ENCODE assay signal across 33 cellular contexts in the genomic region with DNA sequence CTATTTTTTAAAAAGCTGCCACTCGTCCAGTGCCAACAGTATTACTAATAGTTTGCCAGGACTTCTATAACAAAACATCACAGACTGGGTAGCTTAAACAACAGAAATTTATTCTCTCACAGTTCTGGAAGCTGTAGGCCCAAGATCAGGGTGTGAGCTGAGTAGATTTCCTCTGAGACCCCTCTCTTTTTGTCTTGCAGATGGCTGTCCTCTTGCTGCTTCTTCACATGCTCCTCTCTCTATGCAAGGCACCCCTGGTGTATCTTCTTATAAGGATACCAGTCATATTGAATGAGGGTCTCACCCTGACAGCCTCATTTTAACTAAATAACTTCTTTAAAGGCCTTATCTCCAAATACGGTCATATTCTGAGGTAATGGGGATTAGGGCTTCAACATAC.
"Had no signal": no experiment of that assay in that cellular context is flagged by ENCODE, and none has a peak within 500 bp of the region (broad histone marks: within the 10 kb centered on the region; RNA-seq: fewer than 3 reads in every experiment).

No MANE protein-coding gene starts in this region.

- H3K9me3 ChIP-seq: colonic mucosa, esophagus squamous epithelium had no signal

- H3K27ac Mint-ChIP-seq: activated CD4-positive, alpha-beta T cell treated with anti-CD3 and anti-CD28 coated beads, Interleukin-2, amount 10 ng/mL, durations not matched to agents 7 days and 5 days; activated CD8-positive, alpha-beta memory T cell treated with anti-CD3 and anti-CD28 coated beads, Interleukin-2, amount 10 ng/mL, durations not matched to agents 7 days and 5 days; activated CD8-positive, alpha-beta T cell treated with anti-CD3 and anti-CD28 coated beads, Interleukin-2, amount 10 ng/mL, durations not matched to agents 7 days and 5 days; activated naive CD4-positive, alpha-beta T cell treated with anti-CD3 and anti-CD28 coated beads for 36 hours; activated naive CD4-positive, alpha-beta T cell treated with anti-CD3 and anti-CD28 coated beads, Interleukin-2, amount 50 U/mL, for 24 hours; activated naive CD8-positive, alpha-beta T cell treated with anti-CD3 and anti-CD28 coated beads for 36 hours; activated naive CD8-positive, alpha-beta T cell treated with anti-CD3 and anti-CD28 coated beads, Interleukin-2, amount 50 U/mL, for 24 hours; activated T-helper 1 cell treated with anti-CD3 and anti-CD28 coated beads, Interleukin-12 subunit alpha, Interleukin-12 subunit beta, Interleukin-2, Interleukin-4 antibody, amounts not matched to agents 30 ng/mL and 10 ng/mL and 1 ng/mL, durations not matched to agents 14 hours and 24 hours and 36 hours; activated T-helper 2 cell treated with anti-CD3 and anti-CD28 coated beads, Interferon-gamma antibody, Interleukin-2, Interleukin-4, amounts not matched to agents 10 μg/mL and 5 μg/mL and 100 μg/mL, durations not matched to agents 14 hours and 24 hours and 36 hours; brain; T-helper 17 cell; T-helper 2 cell treated with Interferon-gamma antibody and Interleukin-4, amounts not matched to agents 5 μg/mL and 100 μg/mL, for 36 hours had no signal

- H3K27me3 ChIP-seq: ascending aorta, breast epithelium, cardiac muscle cell, colonic mucosa, esophagus squamous epithelium, gastroesophageal sphincter, heart right ventricle had no signal

- DNase-seq: activated CD4-positive, alpha-beta T cell treated with anti-CD3 and anti-CD28 coated beads for 1 hour; activated CD4-positive, alpha-beta T cell treated with anti-CD3 and anti-CD28 coated beads for 4 hours; activated CD4-positive, alpha-beta T cell treated with anti-CD3 and anti-CD28 coated beads, Interleukin-2, amount 10 ng/mL, durations not matched to agents 7 days and 5 days; activated CD4-positive, alpha-beta T cell treated with anti-CD3 and anti-CD28 coated beads, Interleukin-2, amount 50 U/mL, for 48 hours; activated CD8-positive, alpha-beta memory T cell treated with anti-CD3 and anti-CD28 coated beads, Interleukin-2, amount 10 ng/mL, durations not matched to agents 7 days and 5 days; activated CD8-positive, alpha-beta memory T cell treated with anti-CD3 and anti-CD28 coated beads, Interleukin-2, amount 50 U/mL, for 4 hours; activated CD8-positive, alpha-beta T cell treated with anti-CD3 and anti-CD28 coated beads, Interleukin-2, amount 10 ng/mL, durations not matched to agents 7 days and 5 days; activated effector memory CD4-positive, alpha-beta T cell treated with anti-CD3 and anti-CD28 coated beads, Interleukin-2, amount 50 U/mL, for 16 hours; activated naive CD4-positive, alpha-beta T cell treated with anti-CD3 and anti-CD28 coated beads for 36 hours; activated naive CD8-positive, alpha-beta T cell treated with anti-CD3 and anti-CD28 coated beads for 36 hours; activated naive CD8-positive, alpha-beta T cell treated with anti-CD3 and anti-CD28 coated beads, Interleukin-2, amount 50 U/mL, for 24 hours; activated T-cell treated with anti-CD3 and anti-CD28 coated beads, Interleukin-2, amount 50 U/mL, for 1 hour; activated T-cell treated with anti-CD3 and anti-CD28 coated beads, Interleukin-2, amount 50 U/mL, for 48 hours; central memory CD4-positive, alpha-beta T cell; cerebellar nuclear complex; colonic mucosa; effector CD8-positive, alpha-beta T cell; esophagus squamous epithelium; foreskin melanocyte; heart right ventricle; T-helper 1 cell; T-helper 17 cell; T1000 had no signal

- H3K9me3 Mint-ChIP-seq: activated T-helper 1 cell treated with anti-CD3 and anti-CD28 coated beads, Interleukin-12 subunit alpha, Interleukin-12 subunit beta, Interleukin-2, Interleukin-4 antibody, amounts not matched to agents 30 ng/mL and 10 ng/mL and 1 ng/mL, durations not matched to agents 14 hours and 24 hours and 36 hours had no signal

- H3K36me3 Mint-ChIP-seq: activated CD8-positive, alpha-beta memory T cell treated with anti-CD3 and anti-CD28 coated beads, Interleukin-2, amount 10 ng/mL, durations not matched to agents 7 days and 5 days; activated naive CD4-positive, alpha-beta T cell treated with anti-CD3 and anti-CD28 coated beads, Interleukin-2, amount 50 U/mL, for 24 hours; activated naive CD8-positive, alpha-beta T cell treated with anti-CD3 and anti-CD28 coated beads for 36 hours; brain had no signal

- ATAC-seq: activated CD8-positive, alpha-beta memory T cell treated with anti-CD3 and anti-CD28 coated beads, Interleukin-2, amount 10 ng/mL, durations not matched to agents 7 days and 5 days; activated CD8-positive, alpha-beta T cell treated with anti-CD3 and anti-CD28 coated beads, Interleukin-2, amount 10 ng/mL, durations not matched to agents 7 days and 5 days; activated naive CD8-positive, alpha-beta T cell treated with anti-CD3 and anti-CD28 coated beads, Interleukin-2, amount 50 U/mL, for 24 hours; gastroesophageal sphincter; heart right ventricle; T-helper 17 cell had no signal

- H3K27ac ChIP-seq: ascending aorta, breast epithelium, cardiac muscle cell, colonic mucosa, epithelial cell of prostate, esophagus squamous epithelium, gastroesophageal sphincter, heart right ventricle had no signal

- H3K4me1 ChIP-seq: ascending aorta, breast epithelium, colonic mucosa, esophagus squamous epithelium, gastroesophageal sphincter, heart right ventricle had no signal

- H3K27me3 Mint-ChIP-seq: activated CD4-positive, alpha-beta T cell treated with anti-CD3 and anti-CD28 coated beads, Interleukin-2, amount 10 ng/mL, durations not matched to agents 7 days and 5 days; activated CD8-positive, alpha-beta memory T cell treated with anti-CD3 and anti-CD28 coated beads, Interleukin-2, amount 10 ng/mL, durations not matched to agents 7 days and 5 days; activated naive CD4-positive, alpha-beta T cell treated with anti-CD3 and anti-CD28 coated beads, Interleukin-2, amount 50 U/mL, for 24 hours; activated naive CD8-positive, alpha-beta T cell treated with anti-CD3 and anti-CD28 coated beads for 36 hours; activated naive CD8-positive, alpha-beta T cell treated with anti-CD3 and anti-CD28 coated beads, Interleukin-2, amount 50 U/mL, for 24 hours; brain; T-helper 17 cell had no signal

- H3K4me3 Mint-ChIP-seq: activated CD4-positive, alpha-beta T cell treated with anti-CD3 and anti-CD28 coated beads, Interleukin-2, amount 10 ng/mL, durations not matched to agents 7 days and 5 days; activated CD8-positive, alpha-beta memory T cell treated with anti-CD3 and anti-CD28 coated beads, Interleukin-2, amount 10 ng/mL, durations not matched to agents 7 days and 5 days; activated CD8-positive, alpha-beta T cell treated with anti-CD3 and anti-CD28 coated beads, Interleukin-2, amount 10 ng/mL, durations not matched to agents 7 days and 5 days; activated naive CD4-positive, alpha-beta T cell treated with anti-CD3 and anti-CD28 coated beads for 36 hours; activated naive CD4-positive, alpha-beta T cell treated with anti-CD3 and anti-CD28 coated beads, Interleukin-2, amount 50 U/mL, for 24 hours; activated naive CD8-positive, alpha-beta T cell treated with anti-CD3 and anti-CD28 coated beads for 36 hours; activated naive CD8-positive, alpha-beta T cell treated with anti-CD3 and anti-CD28 coated beads, Interleukin-2, amount 50 U/mL, for 24 hours; activated T-helper 1 cell treated with anti-CD3 and anti-CD28 coated beads, Interleukin-12 subunit alpha, Interleukin-12 subunit beta, Interleukin-2, Interleukin-4 antibody, amounts not matched to agents 30 ng/mL and 10 ng/mL and 1 ng/mL, durations not matched to agents 14 hours and 24 hours and 36 hours; brain; T-helper 17 cell; T-helper 2 cell treated with Interferon-gamma antibody and Interleukin-4, amounts not matched to agents 5 μg/mL and 100 μg/mL, for 36 hours had no signal

- H3K4me1 Mint-ChIP-seq: activated CD4-positive, alpha-beta T cell treated with anti-CD3 and anti-CD28 coated beads, Interleukin-2, amount 10 ng/mL, durations not matched to agents 7 days and 5 days; activated CD8-positive, alpha-beta memory T cell treated with anti-CD3 and anti-CD28 coated beads, Interleukin-2, amount 10 ng/mL, durations not matched to agents 7 days and 5 days; activated naive CD4-positive, alpha-beta T cell treated with anti-CD3 and anti-CD28 coated beads, Interleukin-2, amount 50 U/mL, for 24 hours; activated naive CD8-positive, alpha-beta T cell treated with anti-CD3 and anti-CD28 coated beads for 36 hours; activated naive CD8-positive, alpha-beta T cell treated with anti-CD3 and anti-CD28 coated beads, Interleukin-2, amount 50 U/mL, for 24 hours; brain; T-helper 17 cell had no signal
